Comparison of ENCODE assay signal across 1 cellular context in the genomic region with DNA sequence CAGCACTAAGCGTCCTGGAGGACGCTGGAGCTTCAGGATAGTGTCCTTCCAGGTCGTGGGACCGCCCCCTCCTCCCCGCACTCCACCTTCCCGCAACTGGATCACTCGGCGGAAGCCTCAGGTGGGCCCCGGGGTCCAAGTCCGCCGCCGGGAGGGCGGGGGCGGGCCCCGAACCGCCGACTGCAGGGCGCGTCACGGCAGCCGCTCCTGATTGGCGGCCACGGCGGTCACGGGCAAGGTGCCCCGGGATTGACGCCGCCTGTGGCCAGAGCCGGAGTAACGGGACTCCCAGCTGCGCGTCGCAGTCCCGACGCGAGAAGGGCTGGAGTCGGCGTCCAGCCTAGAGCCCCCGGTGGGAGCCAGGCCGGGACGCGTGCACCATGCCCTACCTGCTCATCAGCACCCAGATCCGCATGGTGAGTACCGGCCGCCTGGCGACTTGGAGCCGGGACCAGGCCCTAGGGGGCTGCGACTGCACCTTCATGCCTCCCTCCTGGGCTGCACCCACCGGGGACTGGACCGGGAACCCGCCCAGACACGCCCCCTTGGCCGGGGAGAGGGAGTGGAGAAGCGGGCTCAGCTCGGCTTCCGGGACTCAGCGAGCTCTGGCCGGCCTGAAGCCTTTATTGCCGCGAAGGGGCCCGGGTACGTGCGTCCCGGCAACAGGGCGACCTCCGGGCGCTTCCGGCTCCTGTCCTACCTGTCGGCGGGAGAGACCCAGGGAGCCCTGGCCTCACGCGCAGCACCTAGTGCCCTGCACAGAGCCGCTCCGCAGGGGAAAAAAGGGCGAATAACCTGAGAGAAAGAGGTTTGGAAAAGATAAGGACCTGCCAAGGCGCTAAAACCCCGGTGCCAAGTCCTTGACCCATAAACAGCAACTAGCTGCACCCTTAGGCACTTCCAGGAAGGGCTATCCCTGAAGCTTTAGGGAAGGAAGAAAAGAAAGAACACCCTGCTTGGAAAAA.
TF ChIP-seq lines count a peak whose summit lies in the region.

A gene (plus strand): TSS at position 268 of the 965 bp plus-strand sequence. CDS start 113 bp downstream, at position 381.

TF ChIP-seq in K562, 482 proteins besides CTCF, POLR2A, EP300 and RAD21 (continued from another document and continues in another):
- TF ChIP-seq, protein P1, sequence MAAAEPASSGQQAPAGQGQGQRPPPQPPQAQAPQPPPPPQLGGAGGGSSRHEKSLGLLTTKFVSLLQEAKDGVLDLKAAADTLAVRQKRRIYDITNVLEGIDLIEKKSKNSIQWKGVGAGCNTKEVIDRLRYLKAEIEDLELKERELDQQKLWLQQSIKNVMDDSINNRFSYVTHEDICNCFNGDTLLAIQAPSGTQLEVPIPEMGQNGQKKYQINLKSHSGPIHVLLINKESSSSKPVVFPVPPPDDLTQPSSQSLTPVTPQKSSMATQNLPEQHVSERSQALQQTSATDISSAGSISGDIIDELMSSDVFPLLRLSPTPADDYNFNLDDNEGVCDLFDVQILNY (CRISPR knock-in tag; IDR thresholded peaks at IDR 0.05): no peak
- TF ChIP-seq TFAM (CRISPR knock-in tag; conservative IDR thresholded peaks at IDR 0.05) (no peak), SIRT6 (IDR thresholded peaks at IDR 0.05; ENCODE audit: low read depth, low read length) (no peak), WHSC1 (IDR thresholded peaks at IDR 0.05; ENCODE audit: low read length) (no peak), GTF2E2 (tag; IDR thresholded peaks at IDR 0.05) (no peak), RNF2 (IDR thresholded peaks at IDR 0.05) (0 out of 2 replicates have a peak, but pooled peaks have one; percentile 46), TEAD1 (CRISPR knock-in tag; IDR thresholded peaks at IDR 0.05) (peak in 1 of 2 experiments; percentile 45; a peak in 1 of 4 replicates), TAF9B (IDR thresholded peaks at IDR 0.05; ENCODE audit: partially characterized antibody) (no peak), ZNF764 (CRISPR knock-in tag; IDR thresholded peaks at IDR 0.05; ENCODE audit: low read depth) (no peak), HEY1 (CRISPR knock-in tag; IDR thresholded peaks at IDR 0.05; ENCODE audit: borderline replicate concordance) (no peak), PRPF4 (IDR thresholded peaks at IDR 0.05; ENCODE audit: insufficient read depth, low read depth, low read length, poor library complexity, severe bottlenecking) (no peak), ZNF165 (CRISPR knock-in tag; IDR thresholded peaks at IDR 0.05; ENCODE audit: borderline replicate concordance) (no peak), STAG1 (CRISPR knock-in tag; IDR thresholded peaks at IDR 0.05; ENCODE audit: borderline replicate concordance) (no peak), FOS (IDR thresholded peaks at IDR 0.05; ENCODE audit: extremely low read depth, insufficient read length) (no peak), GABPA (tag; conservative IDR thresholded peaks at IDR 0.05; ENCODE audit: low read depth) (peak; percentile 40), EP400 (IDR thresholded peaks at IDR 0.05) (0 out of 2 replicates have a peak, but pooled peaks have one; percentile 4), NR1H2 (CRISPR knock-in tag; IDR thresholded peaks at IDR 0.05) (no peak), CBX5 (IDR thresholded peaks at IDR 0.05; ENCODE audit: borderline replicate concordance, low read depth) (no peak), FUS (optimal IDR thresholded peaks at IDR 0.05; ENCODE audit: low read depth, low read length) (no peak), IRF2 (CRISPR knock-in tag; IDR thresholded peaks at IDR 0.05) (no peak), MYC (IDR thresholded peaks at IDR 0.05; ENCODE audit: low read depth, low read length) (no peak; the same call in 1 of the 2 replicates), MYC (CRISPR knock-in tag; IDR thresholded peaks at IDR 0.05; ENCODE audit: borderline replicate concordance, low read depth) (no peak; the same call in 1 of the 2 replicates), CREB1 (IDR thresholded peaks at IDR 0.05) (peak; percentile 72), CREB1 (CRISPR knock-in tag; IDR thresholded peaks at IDR 0.05) (peak; percentile 82), TCF7 (IDR thresholded peaks at IDR 0.05; ENCODE audit: borderline replicate concordance) (no peak), BCOR (IDR thresholded peaks at IDR 0.05) (peak; percentile 11; the same call in 1 of the 2 replicates), CBX8 (IDR thresholded peaks at IDR 0.05; ENCODE audit: borderline replicate concordance, extremely low read depth, low read depth, low read length, poor library complexity, severe bottlenecking) (no peak), TCF7L2 (IDR thresholded peaks at IDR 0.05; ENCODE audit: low read depth, low read length) (no peak), BRD9 (IDR thresholded peaks at IDR 0.05; ENCODE audit: low read depth, partially characterized antibody) (no peak), GATAD2B (IDR thresholded peaks at IDR 0.05; ENCODE audit: borderline replicate concordance) (no peak; the same call in 1 of the 2 replicates), KLF10 (CRISPR knock-in tag; IDR thresholded peaks at IDR 0.05) (no peak), EHMT2 (IDR thresholded peaks at IDR 0.05) (no peak), SOX6 (IDR thresholded peaks at IDR 0.05) (no peak; the same call in 1 of the 2 replicates), NCOA4 (IDR thresholded peaks at IDR 0.05; ENCODE audit: partially characterized antibody) (no peak), ARID2 (IDR thresholded peaks at IDR 0.05) (no peak)
- TF ChIP-seq, protein P2, sequence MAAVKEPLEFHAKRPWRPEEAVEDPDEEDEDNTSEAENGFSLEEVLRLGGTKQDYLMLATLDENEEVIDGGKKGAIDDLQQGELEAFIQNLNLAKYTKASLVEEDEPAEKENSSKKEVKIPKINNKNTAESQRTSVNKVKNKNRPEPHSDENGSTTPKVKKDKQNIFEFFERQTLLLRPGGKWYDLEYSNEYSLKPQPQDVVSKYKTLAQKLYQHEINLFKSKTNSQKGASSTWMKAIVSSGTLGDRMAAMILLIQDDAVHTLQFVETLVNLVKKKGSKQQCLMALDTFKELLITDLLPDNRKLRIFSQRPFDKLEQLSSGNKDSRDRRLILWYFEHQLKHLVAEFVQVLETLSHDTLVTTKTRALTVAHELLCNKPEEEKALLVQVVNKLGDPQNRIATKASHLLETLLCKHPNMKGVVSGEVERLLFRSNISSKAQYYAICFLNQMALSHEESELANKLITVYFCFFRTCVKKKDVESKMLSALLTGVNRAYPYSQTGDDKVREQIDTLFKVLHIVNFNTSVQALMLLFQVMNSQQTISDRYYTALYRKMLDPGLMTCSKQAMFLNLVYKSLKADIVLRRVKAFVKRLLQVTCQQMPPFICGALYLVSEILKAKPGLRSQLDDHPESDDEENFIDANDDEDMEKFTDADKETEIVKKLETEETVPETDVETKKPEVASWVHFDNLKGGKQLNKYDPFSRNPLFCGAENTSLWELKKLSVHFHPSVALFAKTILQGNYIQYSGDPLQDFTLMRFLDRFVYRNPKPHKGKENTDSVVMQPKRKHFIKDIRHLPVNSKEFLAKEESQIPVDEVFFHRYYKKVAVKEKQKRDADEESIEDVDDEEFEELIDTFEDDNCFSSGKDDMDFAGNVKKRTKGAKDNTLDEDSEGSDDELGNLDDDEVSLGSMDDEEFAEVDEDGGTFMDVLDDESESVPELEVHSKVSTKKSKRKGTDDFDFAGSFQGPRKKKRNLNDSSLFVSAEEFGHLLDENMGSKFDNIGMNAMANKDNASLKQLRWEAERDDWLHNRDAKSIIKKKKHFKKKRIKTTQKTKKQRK (IDR thresholded peaks at IDR 0.05; ENCODE audit: borderline replicate concordance, low read depth, low read length): no peak
- TF ChIP-seq, protein P3, sequence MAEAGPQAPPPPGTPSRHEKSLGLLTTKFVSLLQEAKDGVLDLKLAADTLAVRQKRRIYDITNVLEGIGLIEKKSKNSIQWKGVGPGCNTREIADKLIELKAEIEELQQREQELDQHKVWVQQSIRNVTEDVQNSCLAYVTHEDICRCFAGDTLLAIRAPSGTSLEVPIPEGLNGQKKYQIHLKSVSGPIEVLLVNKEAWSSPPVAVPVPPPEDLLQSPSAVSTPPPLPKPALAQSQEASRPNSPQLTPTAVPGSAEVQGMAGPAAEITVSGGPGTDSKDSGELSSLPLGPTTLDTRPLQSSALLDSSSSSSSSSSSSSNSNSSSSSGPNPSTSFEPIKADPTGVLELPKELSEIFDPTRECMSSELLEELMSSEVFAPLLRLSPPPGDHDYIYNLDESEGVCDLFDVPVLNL (CRISPR knock-in tag; IDR thresholded peaks at IDR 0.05; ENCODE audit: low read depth): no peak
- TF ChIP-seq, protein P4, sequence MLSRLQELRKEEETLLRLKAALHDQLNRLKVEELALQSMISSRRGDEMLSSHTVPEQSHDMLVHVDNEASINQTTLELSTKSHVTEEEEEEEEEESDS (CRISPR knock-in tag; IDR thresholded peaks at IDR 0.05): no peak
- TF ChIP-seq, protein P5, sequence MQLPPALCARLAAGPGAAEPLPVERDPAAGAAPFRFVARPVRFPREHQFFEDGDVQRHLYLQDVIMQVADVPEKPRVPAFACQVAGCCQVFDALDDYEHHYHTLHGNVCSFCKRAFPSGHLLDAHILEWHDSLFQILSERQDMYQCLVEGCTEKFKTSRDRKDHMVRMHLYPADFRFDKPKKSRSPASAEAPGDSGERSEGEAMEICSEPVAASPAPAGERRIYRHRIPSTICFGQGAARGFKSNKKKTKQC (CRISPR knock-in tag; IDR thresholded peaks at IDR 0.05): no peak
- TF ChIP-seq, protein P6, sequence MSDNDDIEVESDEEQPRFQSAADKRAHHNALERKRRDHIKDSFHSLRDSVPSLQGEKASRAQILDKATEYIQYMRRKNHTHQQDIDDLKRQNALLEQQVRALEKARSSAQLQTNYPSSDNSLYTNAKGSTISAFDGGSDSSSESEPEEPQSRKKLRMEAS (CRISPR knock-in tag; IDR thresholded peaks at IDR 0.05): no peak; the same call in 1 of the 2 replicates
- TF ChIP-seq, protein P7, sequence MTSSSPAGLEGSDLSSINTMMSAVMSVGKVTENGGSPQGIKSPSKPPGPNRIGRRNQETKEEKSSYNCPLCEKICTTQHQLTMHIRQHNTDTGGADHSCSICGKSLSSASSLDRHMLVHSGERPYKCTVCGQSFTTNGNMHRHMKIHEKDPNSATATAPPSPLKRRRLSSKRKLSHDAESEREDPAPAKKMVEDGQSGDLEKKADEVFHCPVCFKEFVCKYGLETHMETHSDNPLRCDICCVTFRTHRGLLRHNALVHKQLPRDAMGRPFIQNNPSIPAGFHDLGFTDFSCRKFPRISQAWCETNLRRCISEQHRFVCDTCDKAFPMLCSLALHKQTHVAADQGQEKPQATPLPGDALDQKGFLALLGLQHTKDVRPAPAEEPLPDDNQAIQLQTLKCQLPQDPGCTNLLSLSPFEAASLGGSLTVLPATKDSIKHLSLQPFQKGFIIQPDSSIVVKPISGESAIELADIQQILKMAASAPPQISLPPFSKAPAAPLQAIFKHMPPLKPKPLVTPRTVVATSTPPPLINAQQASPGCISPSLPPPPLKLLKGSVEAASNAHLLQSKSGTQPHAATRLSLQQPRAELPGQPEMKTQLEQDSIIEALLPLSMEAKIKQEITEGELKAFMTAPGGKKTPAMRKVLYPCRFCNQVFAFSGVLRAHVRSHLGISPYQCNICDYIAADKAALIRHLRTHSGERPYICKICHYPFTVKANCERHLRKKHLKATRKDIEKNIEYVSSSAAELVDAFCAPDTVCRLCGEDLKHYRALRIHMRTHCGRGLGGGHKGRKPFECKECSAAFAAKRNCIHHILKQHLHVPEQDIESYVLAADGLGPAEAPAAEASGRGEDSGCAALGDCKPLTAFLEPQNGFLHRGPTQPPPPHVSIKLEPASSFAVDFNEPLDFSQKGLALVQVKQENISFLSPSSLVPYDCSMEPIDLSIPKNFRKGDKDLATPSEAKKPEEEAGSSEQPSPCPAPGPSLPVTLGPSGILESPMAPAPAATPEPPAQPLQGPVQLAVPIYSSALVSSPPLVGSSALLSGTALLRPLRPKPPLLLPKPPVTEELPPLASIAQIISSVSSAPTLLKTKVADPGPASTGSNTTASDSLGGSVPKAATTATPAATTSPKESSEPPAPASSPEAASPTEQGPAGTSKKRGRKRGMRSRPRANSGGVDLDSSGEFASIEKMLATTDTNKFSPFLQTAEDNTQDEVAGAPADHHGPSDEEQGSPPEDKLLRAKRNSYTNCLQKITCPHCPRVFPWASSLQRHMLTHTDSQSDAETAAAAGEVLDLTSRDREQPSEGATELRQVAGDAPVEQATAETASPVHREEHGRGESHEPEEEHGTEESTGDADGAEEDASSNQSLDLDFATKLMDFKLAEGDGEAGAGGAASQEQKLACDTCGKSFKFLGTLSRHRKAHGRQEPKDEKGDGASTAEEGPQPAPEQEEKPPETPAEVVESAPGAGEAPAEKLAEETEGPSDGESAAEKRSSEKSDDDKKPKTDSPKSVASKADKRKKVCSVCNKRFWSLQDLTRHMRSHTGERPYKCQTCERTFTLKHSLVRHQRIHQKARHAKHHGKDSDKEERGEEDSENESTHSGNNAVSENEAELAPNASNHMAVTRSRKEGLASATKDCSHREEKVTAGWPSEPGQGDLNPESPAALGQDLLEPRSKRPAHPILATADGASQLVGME (CRISPR knock-in tag; IDR thresholded peaks at IDR 0.05): no peak
- TF ChIP-seq, protein P8, sequence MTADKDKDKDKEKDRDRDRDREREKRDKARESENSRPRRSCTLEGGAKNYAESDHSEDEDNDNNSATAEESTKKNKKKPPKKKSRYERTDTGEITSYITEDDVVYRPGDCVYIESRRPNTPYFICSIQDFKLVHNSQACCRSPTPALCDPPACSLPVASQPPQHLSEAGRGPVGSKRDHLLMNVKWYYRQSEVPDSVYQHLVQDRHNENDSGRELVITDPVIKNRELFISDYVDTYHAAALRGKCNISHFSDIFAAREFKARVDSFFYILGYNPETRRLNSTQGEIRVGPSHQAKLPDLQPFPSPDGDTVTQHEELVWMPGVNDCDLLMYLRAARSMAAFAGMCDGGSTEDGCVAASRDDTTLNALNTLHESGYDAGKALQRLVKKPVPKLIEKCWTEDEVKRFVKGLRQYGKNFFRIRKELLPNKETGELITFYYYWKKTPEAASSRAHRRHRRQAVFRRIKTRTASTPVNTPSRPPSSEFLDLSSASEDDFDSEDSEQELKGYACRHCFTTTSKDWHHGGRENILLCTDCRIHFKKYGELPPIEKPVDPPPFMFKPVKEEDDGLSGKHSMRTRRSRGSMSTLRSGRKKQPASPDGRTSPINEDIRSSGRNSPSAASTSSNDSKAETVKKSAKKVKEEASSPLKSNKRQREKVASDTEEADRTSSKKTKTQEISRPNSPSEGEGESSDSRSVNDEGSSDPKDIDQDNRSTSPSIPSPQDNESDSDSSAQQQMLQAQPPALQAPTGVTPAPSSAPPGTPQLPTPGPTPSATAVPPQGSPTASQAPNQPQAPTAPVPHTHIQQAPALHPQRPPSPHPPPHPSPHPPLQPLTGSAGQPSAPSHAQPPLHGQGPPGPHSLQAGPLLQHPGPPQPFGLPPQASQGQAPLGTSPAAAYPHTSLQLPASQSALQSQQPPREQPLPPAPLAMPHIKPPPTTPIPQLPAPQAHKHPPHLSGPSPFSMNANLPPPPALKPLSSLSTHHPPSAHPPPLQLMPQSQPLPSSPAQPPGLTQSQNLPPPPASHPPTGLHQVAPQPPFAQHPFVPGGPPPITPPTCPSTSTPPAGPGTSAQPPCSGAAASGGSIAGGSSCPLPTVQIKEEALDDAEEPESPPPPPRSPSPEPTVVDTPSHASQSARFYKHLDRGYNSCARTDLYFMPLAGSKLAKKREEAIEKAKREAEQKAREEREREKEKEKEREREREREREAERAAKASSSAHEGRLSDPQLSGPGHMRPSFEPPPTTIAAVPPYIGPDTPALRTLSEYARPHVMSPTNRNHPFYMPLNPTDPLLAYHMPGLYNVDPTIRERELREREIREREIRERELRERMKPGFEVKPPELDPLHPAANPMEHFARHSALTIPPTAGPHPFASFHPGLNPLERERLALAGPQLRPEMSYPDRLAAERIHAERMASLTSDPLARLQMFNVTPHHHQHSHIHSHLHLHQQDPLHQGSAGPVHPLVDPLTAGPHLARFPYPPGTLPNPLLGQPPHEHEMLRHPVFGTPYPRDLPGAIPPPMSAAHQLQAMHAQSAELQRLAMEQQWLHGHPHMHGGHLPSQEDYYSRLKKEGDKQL (CRISPR knock-in tag; IDR thresholded peaks at IDR 0.05; ENCODE audit: borderline replicate concordance): no peak
